Comparison of ENCODE assay signal across 13 cellular contexts in the genomic region with DNA sequence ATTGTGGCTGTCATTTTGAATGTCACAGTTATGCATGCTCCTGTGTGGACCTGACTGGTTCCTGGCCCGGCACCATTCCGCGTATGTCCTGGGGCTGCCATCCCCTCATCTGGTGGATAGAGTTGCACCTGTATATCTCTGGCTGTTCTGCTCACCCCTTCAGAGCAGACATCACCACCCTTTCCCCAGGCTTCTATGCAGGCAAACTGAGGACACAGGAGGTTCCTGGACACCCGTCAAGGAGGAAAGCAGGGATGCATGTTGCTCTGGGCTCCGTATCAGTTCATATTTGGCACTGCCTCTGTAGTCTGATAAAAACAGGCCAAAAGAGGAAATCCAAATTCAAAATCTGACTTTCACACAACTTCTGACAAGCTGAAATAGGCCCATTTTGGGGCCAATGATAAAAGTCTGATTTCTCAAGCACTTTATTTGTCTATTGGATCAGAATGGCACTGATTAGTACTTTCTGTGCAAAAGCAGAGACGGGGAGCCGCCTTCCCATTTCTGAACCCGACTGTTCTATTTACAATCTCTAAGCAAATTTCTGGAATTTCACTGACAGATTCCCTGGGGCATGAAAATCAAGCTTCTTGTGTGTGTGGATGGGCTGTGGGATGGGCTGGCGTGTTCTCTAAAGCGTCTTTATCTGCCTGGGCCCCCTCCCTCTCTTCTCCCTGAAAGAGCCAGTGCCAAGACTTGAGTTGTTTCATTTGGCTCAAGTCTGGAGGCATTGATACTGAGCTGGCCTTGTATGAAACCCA.
DNase-seq lines count a peak whose midpoint lies in the region; ATAC-seq and TF ChIP-seq lines count a peak whose summit lies in the region.
"Had no signal": no experiment of that assay in that cellular context is flagged by ENCODE, and none has a peak within 500 bp of the region (broad histone marks: within the 10 kb centered on the region; RNA-seq: fewer than 3 reads in every experiment).

No MANE protein-coding gene starts in this region.

- H3K27ac Mint-ChIP-seq in type B pancreatic cell: peak overlapping the region; percentile 59

- TF ChIP-seq POLR2A in prostate gland (IDR thresholded peaks at IDR 0.05): no peak

- H3K27me3 ChIP-seq in left ventricle myocardium inferior (ENCODE audit: low read depth): no peaks in the 10 kb centered on the region
- H3K27me3 ChIP-seq in prostate gland (replicated peaks; ENCODE audit: insufficient read depth): no peaks in the 10 kb centered on the region
- H3K27me3 ChIP-seq in GM23248 (replicated peaks; ENCODE audit: insufficient read depth): no peaks in the 10 kb centered on the region
- H3K27me3 ChIP-seq: Peyer's patch had no signal

- no peak for TF ChIP-seq CTCF in left ventricle myocardium inferior (IDR thresholded peaks at IDR 0.05; ENCODE audit: borderline replicate concordance)
- no peak for TF ChIP-seq CTCF in prostate gland (IDR thresholded peaks at IDR 0.05)
- no peak for TF ChIP-seq CTCF in type B pancreatic cell (conservative IDR thresholded peaks at IDR 0.05)
- TF ChIP-seq CTCF in mucosa of descending colon (IDR thresholded peaks at IDR 0.05): no peak

- H3K27me3 Mint-ChIP-seq in type B pancreatic cell: no peaks in the 10 kb centered on the region

- H2AFZ ChIP-seq in GM23248: no peak overlapping the region

- no peaks in the 10 kb centered on the region for H3K9me2 ChIP-seq in GM23248 (ENCODE audit: insufficient read depth)

- H3K4me2 ChIP-seq in GM23248 (ENCODE audit: unreplicated experiment): no peak overlapping the region

- intact Hi-C loops in left ventricle myocardium inferior (cut with micrococcal nuclease) (no loop called here), prostate gland (cut with DNase I) (no loop called here), mucosa of descending colon (cut with DNase I, micrococcal nuclease) (no loop called here)

- H3K4me3 ChIP-seq in left ventricle myocardium inferior: no peak overlapping the region
- H3K4me3 ChIP-seq in prostate gland: no peak overlapping the region
- H3K4me3 ChIP-seq in GM23248: no peak overlapping the region
- no peak overlapping the region for H3K4me3 ChIP-seq in mucosa of descending colon
- H3K4me3 ChIP-seq: Peyer's patch had no signal

- 51% methylated on average over 10 of the region's 10 CpGs for WGBS in prostate gland
- WGBS in GM23248 (ENCODE audit: low coverage in 1 of 2, low lambda C conversion rate in 2 of 2, missing lambda C conversion rate in 2 of 2), 2 experiments: 79 to 85% methylated on average over 10 of the region's 10 CpGs

- H3K4me1 ChIP-seq in left ventricle myocardium inferior (peaks cover 50% of the 10 kb centered on the region), prostate gland (replicated peaks) (no peaks in the 10 kb centered on the region), GM23248 (ENCODE audit: insufficient read depth) (peaks cover 11% of the 10 kb centered on the region), mucosa of descending colon (ENCODE audit: low read depth) (peaks cover 15% of the 10 kb centered on the region)

- H3K36me3 ChIP-seq in left ventricle myocardium inferior: no peaks in the 10 kb centered on the region
- H3K36me3 ChIP-seq in prostate gland: no peaks in the 10 kb centered on the region
- H3K36me3 ChIP-seq in GM23248 (ENCODE audit: low read depth): no peaks in the 10 kb centered on the region
- H3K36me3 ChIP-seq in mucosa of descending colon (ENCODE audit: low read depth): no peaks in the 10 kb centered on the region
- H3K36me3 ChIP-seq: Peyer's patch, WERI-Rb-1 had no signal

- no peaks in the 10 kb centered on the region for H4K20me1 ChIP-seq in GM23248 (ENCODE audit: insufficient read depth)

- in situ Hi-C loops in GM23248 (cut with MboI): no loop called here

- H3K4me3 Mint-ChIP-seq in type B pancreatic cell: peak overlapping the region; percentile 8

- ATAC-seq in HG03571 (IDR thresholded peaks at IDR 0.05; ENCODE audit: unreplicated experiment) (no peak), mucosa of descending colon (no peak)

- H3K9ac ChIP-seq in GM23248: no peak overlapping the region

- DNase-seq in cerebellar cortex (ENCODE audit: low spot score) (peak; percentile 34), left ventricle myocardium inferior (peak; percentile 46), prostate gland (ENCODE audit: low spot score) (no peak), type B pancreatic cell (ENCODE audit: extremely low spot score, unreplicated experiment) (no peak), GM23248 (no peak), mucosa of descending colon (no peak)
- DNase-seq: activated gamma-delta T cell treated with Interleukin-2 at 50 U/mL for 16 hours, AML-193, mesendoderm, NCI-H82, Peyer's patch, WERI-Rb-1 had no signal

- peaks cover 69% of the 10 kb centered on the region for H3K4me1 Mint-ChIP-seq in type B pancreatic cell (ENCODE audit: unreplicated experiment)

- H3K9me3 ChIP-seq in left ventricle myocardium inferior (replicated peaks): no peaks in the 10 kb centered on the region
- H3K9me3 ChIP-seq in prostate gland: no peaks in the 10 kb centered on the region
- H3K9me3 ChIP-seq in GM23248 (ENCODE audit: low read depth): no peaks in the 10 kb centered on the region
- no peaks in the 10 kb centered on the region for H3K9me3 ChIP-seq in mucosa of descending colon
- H3K9me3 ChIP-seq: Peyer's patch had no signal

- H3K79me2 ChIP-seq in GM23248 (ENCODE audit: insufficient read depth): no peaks in the 10 kb centered on the region

- peaks cover 9% of the 10 kb centered on the region; the same call in 1 of the 2 replicates for H3F3A ChIP-seq in GM23248 (ENCODE audit: insufficient read depth)

- H3K27ac ChIP-seq in left ventricle myocardium inferior (replicated peaks): peak overlapping the region; percentile 68
- H3K27ac ChIP-seq in prostate gland: peak overlapping the region; percentile 1 to 17
- no peak overlapping the region for H3K27ac ChIP-seq in GM23248
- H3K27ac ChIP-seq: WERI-Rb-1 had no signal

- peaks cover 13% of the 10 kb centered on the region for H3K36me3 Mint-ChIP-seq in type B pancreatic cell

- H3K9me3 Mint-ChIP-seq in type B pancreatic cell: no peaks in the 10 kb centered on the region

Comparison
In these comparisons a context has a peak if more than half of its experiments do, and no peak if none do; other contexts are left out.
1. DNase-seq: peak in cerebellar cortex (single experiment) and left ventricle myocardium inferior (single experiment); none in prostate gland (single experiment), type B pancreatic cell (single experiment), GM23248 (single experiment) and mucosa of descending colon (0 of 3).